In the genomic region with DNA sequence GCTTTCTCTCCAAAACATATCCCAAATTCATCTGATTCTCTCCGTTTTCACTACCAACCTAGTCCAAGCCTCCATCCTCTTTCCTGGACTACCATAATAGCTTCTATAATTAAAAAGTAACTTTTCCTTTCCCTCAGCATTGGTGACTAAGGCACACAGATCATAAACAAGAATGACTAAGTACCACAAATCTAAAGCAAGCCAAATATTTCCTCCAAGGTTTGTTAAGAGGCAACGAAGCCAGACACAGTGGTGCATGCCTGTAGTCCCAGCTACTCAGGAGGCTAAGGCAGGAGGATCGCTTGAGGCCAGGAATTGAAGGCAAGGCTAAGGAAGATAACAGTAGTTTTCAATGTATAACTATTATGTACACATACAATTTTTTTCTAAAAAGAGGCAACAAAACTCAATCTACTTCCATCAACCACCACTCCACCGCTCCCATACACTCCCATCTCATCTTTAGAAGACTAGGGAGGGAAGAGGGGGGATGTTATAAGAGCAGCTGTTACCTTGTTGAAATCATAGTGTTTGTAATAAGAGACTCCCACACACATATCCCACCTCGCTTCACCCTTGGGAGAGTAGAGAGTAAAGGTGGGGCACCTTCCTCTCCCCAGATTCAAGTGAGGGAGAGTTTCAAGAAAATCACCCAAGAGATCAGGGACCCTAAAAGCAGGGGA, we compare ENCODE assay signal across 20 cellular contexts. TPM values are rescaled to one million over a fixed set of nuclear protein-coding genes. Genes with fewer than 3 reads are reported as not detected.
DNase-seq lines count a peak whose midpoint lies in the region; ATAC-seq and TF ChIP-seq lines count a peak whose summit lies in the region.
"Had no signal": no experiment of that assay in that cellular context is flagged by ENCODE, and none has a peak within 500 bp of the region (broad histone marks: within the 10 kb centered on the region; RNA-seq: fewer than 3 reads in every experiment).

No MANE protein-coding gene starts in this region.

- TF ChIP-seq CTCF in epithelial cell of proximal tubule (conservative IDR thresholded peaks at IDR 0.05; ENCODE audit: low read depth, low read length): no peak

- peaks cover 57% of the 10 kb centered on the region for H3K4me1 Mint-ChIP-seq in stimulated activated memory B cell treated with anti-CD40 and anti-IgM and Interleukin-4, amounts not matched to agents 10 μg/mL and 1 μg/mL and 100 μg/mL, for 72 hours

- ATAC-seq in stimulated activated memory B cell treated with anti-CD40 and anti-IgM and Interleukin-4, amounts not matched to agents 10 μg/mL and 1 μg/mL and 100 μg/mL, for 72 hours: no peak
- no peak for ATAC-seq in HG02678 (IDR thresholded peaks at IDR 0.05; ENCODE audit: unreplicated experiment)
- ATAC-seq: activated T-cell treated with anti-CD3 and anti-CD28 coated beads, Interleukin-2, amount 50 U/mL, for 72 hours; mucosa of descending colon had no signal

- DNase-seq in ELR (ENCODE audit: low read depth) (peak; percentile 81), LHCN-M2 (ENCODE audit: low read depth) (peak; percentile 37), epithelial cell of proximal tubule (ENCODE audit: low read depth) (peak; percentile 75), NCI-H446 (lab: John Stamatoyannopoulos, UW) (no peak), CD1c-positive myeloid dendritic cell (ENCODE audit: extremely low spot score) (no peak)
- DNase-seq: activated CD4-positive, alpha-beta T cell treated with anti-CD3 and anti-CD28 coated beads, Interleukin-2, amount 50 U/mL, for 48 hours; activated T-cell treated with anti-CD3 and anti-CD28 coated beads, Interleukin-2, amount 50 U/mL, for 72 hours; endodermal cell; Karpas-422; mucosa of descending colon; NCI-H1694; NCI-H510A treated with DMSO at 0.1 percent for 48 hours; small intestine; tibial artery had no signal

- peak overlapping the region; percentile 53 for H3K27ac Mint-ChIP-seq in stimulated activated memory B cell treated with anti-CD40 and anti-IgM and Interleukin-4, amounts not matched to agents 10 μg/mL and 1 μg/mL and 100 μg/mL, for 72 hours
- H3K27ac Mint-ChIP-seq: endodermal cell had no signal

- H3K36me3 Mint-ChIP-seq in stimulated activated memory B cell treated with anti-CD40 and anti-IgM and Interleukin-4, amounts not matched to agents 10 μg/mL and 1 μg/mL and 100 μg/mL, for 72 hours: no peaks in the 10 kb centered on the region

- no peak overlapping the region for H3K4me3 Mint-ChIP-seq in stimulated activated memory B cell treated with anti-CD40 and anti-IgM and Interleukin-4, amounts not matched to agents 10 μg/mL and 1 μg/mL and 100 μg/mL, for 72 hours
- H3K4me3 Mint-ChIP-seq: activated T-cell treated with anti-CD3 and anti-CD28 coated beads, Interleukin-2, amount 50 U/mL, for 72 hours; endodermal cell had no signal

- no peaks in the 10 kb centered on the region for H3K9me3 Mint-ChIP-seq in stimulated activated memory B cell treated with anti-CD40 and anti-IgM and Interleukin-4, amounts not matched to agents 10 μg/mL and 1 μg/mL and 100 μg/mL, for 72 hours
- H3K9me3 Mint-ChIP-seq: activated T-cell treated with anti-CD3 and anti-CD28 coated beads, Interleukin-2, amount 50 U/mL, for 72 hours; endodermal cell had no signal

- H3K27me3 Mint-ChIP-seq in stimulated activated memory B cell treated with anti-CD40 and anti-IgM and Interleukin-4, amounts not matched to agents 10 μg/mL and 1 μg/mL and 100 μg/mL, for 72 hours: no peaks in the 10 kb centered on the region

- no peak overlapping the region for H3K4me3 ChIP-seq in epithelial cell of proximal tubule (ENCODE audit: low read depth, low read length)
- H3K4me3 ChIP-seq: mucosa of descending colon, SK-N-MC, tibial artery had no signal

RNA-seq across cellular contexts. Expression of a gene that starts 4.2 kb away (rescaled TPM):
- total RNA-seq in LHCN-M2 (2014; rRNA removed) (not detected in 2 replicates), epithelial cell of proximal tubule (0.29 TPM in 1 of 2 replicates, not detected in the other)
- polyA plus RNA-seq in LHCN-M2 (2012): 0.10 TPM
- total RNA-seq: endodermal cell, G401 had no signal

RNA-seq across cellular contexts. Expression of a gene that starts 17.9 kb away (rescaled TPM):
- 17.7 and 33.0 TPM in 2 replicates for total RNA-seq in LHCN-M2 (2014; rRNA removed)
- 24.1 TPM for polyA plus RNA-seq in LHCN-M2 (2012)
- 28.0 and 29.0 TPM in 2 replicates for total RNA-seq in epithelial cell of proximal tubule

RNA-seq across cellular contexts. Expression of a gene that starts 41.9 kb away (rescaled TPM):
- total RNA-seq in LHCN-M2 (2014; rRNA removed) (0.06 TPM in 2 replicates), epithelial cell of proximal tubule (0.14 and 0.23 TPM in 2 replicates)
- 0.01 TPM for polyA plus RNA-seq in LHCN-M2 (2012)
- total RNA-seq: activated T-cell treated with anti-CD3 and anti-CD28 coated beads, Interleukin-2, amount 50 U/mL, for 72 hours; cerebellum; endodermal cell; G401; mucosa of descending colon; omental fat pad had no signal

RNA-seq across cellular contexts. Expression of a gene that starts 51.3 kb away (rescaled TPM):
- total RNA-seq in LHCN-M2 (2014; rRNA removed) (28.9 and 36.4 TPM in 2 replicates), epithelial cell of proximal tubule (22.9 and 24.9 TPM in 2 replicates)
- 11.5 TPM for polyA plus RNA-seq in LHCN-M2 (2012)

Comparison
In these comparisons a context has a peak if more than half of its experiments do, and no peak if none do; other contexts are left out.
1. DNase-seq: peak in ELR (single experiment), LHCN-M2 (single experiment) and epithelial cell of proximal tubule (single experiment); none in NCI-H446 (0 of 2) and CD1c-positive myeloid dendritic cell (single experiment).